ENCODE assay signal across 15 cellular contexts in genomic region chr1:231605389-231606100, GRCh38.
"Had no signal": no experiment of that assay in that cellular context is flagged by ENCODE, and none has a peak within 500 bp of the region (broad histone marks: within the 10 kb centered on the region; RNA-seq: fewer than 3 reads in every experiment).

No MANE protein-coding gene starts in this region.

- H3K9me3 Mint-ChIP-seq: central memory CD8-positive, alpha-beta T cell had no signal

- H3K27ac ChIP-seq: gastroesophageal sphincter, left ventricle myocardium inferior, parathyroid adenoma, right atrium auricular region, stomach, thoracic aorta had no signal

- DNase-seq: activated CD4-positive, alpha-beta T cell treated with anti-CD3 and anti-CD28 coated beads for 1 hour; activated CD4-positive, alpha-beta T cell treated with anti-CD3 and anti-CD28 coated beads, Interleukin-2, amount 50 U/mL, for 48 hours; activated naive CD4-positive, alpha-beta T cell; cortex of kidney; effector CD8-positive, alpha-beta T cell; kidney; left ventricle myocardium inferior; mesenchymal stem cell; small intestine; stomach had no signal

- ATAC-seq: gastroesophageal sphincter had no signal

- H3K9me3 ChIP-seq: left ventricle myocardium inferior, right atrium auricular region, thoracic aorta had no signal

- H3K4me1 ChIP-seq: parathyroid adenoma had no signal

- H3K4me3 ChIP-seq: gastroesophageal sphincter, left ventricle myocardium inferior, right atrium auricular region, stomach, thoracic aorta had no signal

- H3K27me3 Mint-ChIP-seq: central memory CD8-positive, alpha-beta T cell had no signal

- H3K27me3 ChIP-seq: gastroesophageal sphincter, right atrium auricular region had no signal

- H3K36me3 ChIP-seq: gastroesophageal sphincter, left ventricle myocardium inferior, right atrium auricular region, stomach, thoracic aorta had no signal

- H3K4me3 Mint-ChIP-seq: central memory CD8-positive, alpha-beta T cell had no signal
